Comparison of ENCODE assay signal across 8 cellular contexts in genomic region chr1:8463144-8463927, GRCh38.
DNase-seq lines count a peak whose midpoint lies in the region; ATAC-seq, FAIRE-seq and TF ChIP-seq lines count a peak whose summit lies in the region.

No MANE protein-coding gene starts in this region.

- H3K27me3 Mint-ChIP-seq in activated naive CD8-positive, alpha-beta T cell, result no peaks in the 10 kb centered on the region

- CTCF ChIA-PET in AG04449 (lab: Yijun Ruan, JAX), result interaction anchor here (0.7 to 2.8 kb wide), 5 partner anchors 14 to 385 kb away, joined by 3 to 9 read pairs (median 3); no protein-coding TSS in a partner anchor

- H3K4me3 ChIP-seq in AG04449 (ENCODE audit: low read depth, low read length) (peak overlapping the region; percentile 23), sigmoid colon (peak overlapping the region in 1 of 4 donors; percentile 3)

- H3K27ac Mint-ChIP-seq in activated naive CD8-positive, alpha-beta T cell, result peak overlapping the region; percentile 86

- ATAC-seq in left ventricle myocardium superior (peak; percentile 75), GM18519 (IDR thresholded peaks at IDR 0.05; ENCODE audit: low FRiP score, unreplicated experiment) (no peak), HG03521 (IDR thresholded peaks at IDR 0.05; ENCODE audit: unreplicated experiment) (no peak)

- H3K4me3 Mint-ChIP-seq in activated naive CD8-positive, alpha-beta T cell, result no peak overlapping the region

- no peaks in the 10 kb centered on the region for H3K9me3 Mint-ChIP-seq in activated naive CD8-positive, alpha-beta T cell (ENCODE audit: low read depth)

- peaks cover 35% of the 10 kb centered on the region for H3K4me1 Mint-ChIP-seq in activated naive CD8-positive, alpha-beta T cell (ENCODE audit: low read depth)

- H3K36me3 Mint-ChIP-seq in activated naive CD8-positive, alpha-beta T cell, result peaks cover 5% of the 10 kb centered on the region

- no peaks in the 10 kb centered on the region for H3K9me3 ChIP-seq in sigmoid colon

- peak overlapping the region; percentile 77 to 86 (median 84) for H3K27ac ChIP-seq in sigmoid colon

- DNase-seq in AG04449 (ENCODE audit: low read depth, low spot score) (no peak), HCEC 1CT (peak; percentile 70), left ventricle myocardium superior (no peak), sigmoid colon (no peak), H54 (ENCODE audit: insufficient read length, low spot score) (no peak)

- WGBS in sigmoid colon, 2 donors, result 19 to 28% methylated on average over 8 of the region's 8 CpGs

- no peaks in the 10 kb centered on the region for H3K27me3 ChIP-seq in sigmoid colon

- no peak for TF ChIP-seq EP300 in sigmoid colon (IDR thresholded peaks at IDR 0.05)

- POLR2A ChIA-PET in AG04449 (lab: Yijun Ruan, JAX), result interaction anchor here (0.7 kb wide), 1 partner anchor 62 kb away, joined by 3 read pairs; no protein-coding TSS in a partner anchor

- TF ChIP-seq POLR2A in sigmoid colon (IDR thresholded peaks at IDR 0.05), result no peak
- TF ChIP-seq POLR2A in H54 (IDR thresholded peaks at IDR 0.05; ENCODE audit: low read depth, low read length), result no peak

- TF ChIP-seq CTCF in AG04449 (IDR thresholded peaks at IDR 0.05; ENCODE audit: insufficient read depth, low read length, missing control alignments) (no peak), sigmoid colon (IDR thresholded peaks at IDR 0.05) (no peak)

- intact Hi-C loops in left ventricle myocardium superior (cut with micrococcal nuclease) (no loop called here), sigmoid colon (cut with DNase I) (no loop called here)

- no peaks in the 10 kb centered on the region for H3K36me3 ChIP-seq in sigmoid colon

- peaks cover 0 to 82% (median 76%) of the 10 kb centered on the region in 4 donors for H3K4me1 ChIP-seq in sigmoid colon

- FAIRE-seq in H54 (lab: Jason Lieb, UNC), result no peak
